ENCODE assay signal across 23 cellular contexts in genomic region chr18:59540819-59541218, GRCh38.
A peak's percentile ranks its signal among the peaks of the same experiment; 100 is the strongest.
DNase-seq lines count a peak whose midpoint lies in the region; ATAC-seq and TF ChIP-seq lines count a peak whose summit lies in the region.
"Had no signal": no experiment of that assay in that cellular context is flagged by ENCODE, and none has a peak within 500 bp of the region (broad histone marks: within the 10 kb centered on the region; RNA-seq: fewer than 3 reads in every experiment).

No MANE protein-coding gene starts in this region.

- no peak for TF ChIP-seq CTCF in MCF 10A (IDR thresholded peaks at IDR 0.05; ENCODE audit: unreplicated experiment)
- no peak for TF ChIP-seq CTCF in mammary epithelial cell (conservative IDR thresholded peaks at IDR 0.05 in 1 of 2, IDR thresholded peaks at IDR 0.05 in 1 of 2; ENCODE audit: extremely low read depth in 1 of 2, insufficient read depth in 1 of 2, low read depth in 1 of 2, low read length in 2 of 2)
- TF ChIP-seq CTCF in GM23338 (conservative IDR thresholded peaks at IDR 0.05; ENCODE audit: low read depth in 2 of 2), result no peak
- TF ChIP-seq CTCF in vagina (IDR thresholded peaks at IDR 0.05), result no peak

- POLR2A ChIA-PET in MCF 10A (lab: Yijun Ruan, JAX), result no interaction called here

- dilution Hi-C loops in mammary epithelial cell (cut with HindIII; ENCODE audit: low sequenced_read_pairs), result no loop called here

- no peaks in the 10 kb centered on the region for H3K36me3 Mint-ChIP-seq in MCF 10A (ENCODE audit: insufficient read depth, unreplicated experiment)
- H3K36me3 Mint-ChIP-seq in GM23338 (ENCODE audit: low read depth), result no peaks in the 10 kb centered on the region
- H3K36me3 Mint-ChIP-seq: activated CD4-positive, alpha-beta memory T cell treated with anti-CD3 and anti-CD28 coated beads for 36 hours; activated naive CD8-positive, alpha-beta T cell treated with anti-CD3 and anti-CD28 coated beads for 36 hours; brain; type B pancreatic cell; WTC11 had no signal

- BruUV-seq in MCF 10A (replicated peaks; lab: Mats Ljungman, UMichigan), result no TSS peak
- no TSS peak for BruUV-seq in mammary epithelial cell (replicated peaks; lab: Mats Ljungman, UMichigan)

- CTCF ChIA-PET in MCF 10A (lab: Yijun Ruan, JAX) (interaction anchor here (0.6 kb wide), 1 partner anchor 61 kb away, joined by 3 read pairs; no protein-coding TSS in a partner anchor), mammary epithelial cell (lab: Charles Lee; ENCODE audit: low non-redundant PET) (no interaction called here)

- peaks cover 3% of the 10 kb centered on the region; the same call in 1 of the 2 replicates for H3K9me2 ChIP-seq in GM23338 (ENCODE audit: insufficient read depth)

- TF ChIP-seq POLR2A in vagina (IDR thresholded peaks at IDR 0.05), result no peak

- H3K27me3 ChIP-seq in mammary epithelial cell (ENCODE audit: insufficient read depth, low read length), result no peaks in the 10 kb centered on the region
- H3K27me3 ChIP-seq in GM23338 (ENCODE audit: insufficient read depth), result no peaks in the 10 kb centered on the region
- no peaks in the 10 kb centered on the region for H3K27me3 ChIP-seq in vagina
- H3K27me3 ChIP-seq: MG63 had no signal

- no peaks in the 10 kb centered on the region for H3K9me3 ChIP-seq in mammary epithelial cell (replicated peaks; ENCODE audit: insufficient read depth, low read length)
- H3K9me3 ChIP-seq in vagina, result no peaks in the 10 kb centered on the region
- H3K9me3 ChIP-seq: A549, MG63 had no signal

- in situ Hi-C loops in mammary epithelial cell (cut with MboI; ENCODE audit: low sequenced_read_pairs in 2 of 2), result no loop called here

- H3K36me3 ChIP-seq in mammary epithelial cell (ENCODE audit: insufficient read depth, low read length) (no peaks in the 10 kb centered on the region), GM23338 (ENCODE audit: insufficient read depth) (no peaks in the 10 kb centered on the region), vagina (no peaks in the 10 kb centered on the region)
- H3K36me3 ChIP-seq: MG63 had no signal

- H4K20me1 ChIP-seq in mammary epithelial cell (ENCODE audit: insufficient read depth, low read length) (no peaks in the 10 kb centered on the region), GM23338 (replicated peaks; ENCODE audit: insufficient read depth) (no peaks in the 10 kb centered on the region)

- H3F3A ChIP-seq in GM23338 (replicated peaks; ENCODE audit: low read depth), result no peaks in the 10 kb centered on the region

- intact Hi-C loops in MCF 10A (cut with micrococcal nuclease) (no loop called here), mammary epithelial cell (cut with micrococcal nuclease) (no loop called here), vagina (cut with DNase I) (no loop called here)

- H2AFZ ChIP-seq in mammary epithelial cell (ENCODE audit: low read depth, low read length), result no peak overlapping the region
- H2AFZ ChIP-seq in GM23338, result no peak overlapping the region

- H3K4me2 ChIP-seq in mammary epithelial cell (ENCODE audit: insufficient read depth, low read depth, low read length) (no peak overlapping the region), GM23338 (no peak overlapping the region)
- H3K4me2 ChIP-seq: A549 had no signal

- no peak for ATAC-seq in GM23338
- ATAC-seq: A549; HCT116; stimulated activated naive CD8-positive, alpha-beta T cell treated with anti-CD3 and anti-CD28 coated beads, Interleukin-15, amount 100 ng/mL, for 72 hours; WTC11 had no signal

- H3K4me3 ChIP-seq in mammary epithelial cell (replicated peaks in 1 of 3; ENCODE audit: insufficient read depth in 1 of 3, low read depth in 2 of 3, low read length in 3 of 3), result no peak overlapping the region
- H3K4me3 ChIP-seq in GM23338, result no peak overlapping the region
- no peak overlapping the region for H3K4me3 ChIP-seq in vagina
- H3K4me3 ChIP-seq: A549, MG63 had no signal

- H3K27ac Mint-ChIP-seq in MCF 10A (ENCODE audit: low read depth, unreplicated experiment) (peak overlapping the region; percentile 55), GM23338 (no peak overlapping the region)
- H3K27ac Mint-ChIP-seq: activated CD4-positive, alpha-beta memory T cell treated with anti-CD3 and anti-CD28 coated beads for 36 hours; activated naive CD8-positive, alpha-beta T cell treated with anti-CD3 and anti-CD28 coated beads for 36 hours; stimulated activated naive CD8-positive, alpha-beta T cell treated with anti-CD3 and anti-CD28 coated beads, Interleukin-15, amount 100 ng/mL, for 72 hours; type B pancreatic cell; WTC11 had no signal

- H3K27me3 Mint-ChIP-seq in MCF 10A (ENCODE audit: insufficient read depth, unreplicated experiment) (no peaks in the 10 kb centered on the region), GM23338 (ENCODE audit: insufficient read depth, low read depth, poor library complexity) (no peaks in the 10 kb centered on the region)
- H3K27me3 Mint-ChIP-seq: type B pancreatic cell had no signal

- no peak overlapping the region for H3K4me3 Mint-ChIP-seq in MCF 10A (ENCODE audit: unreplicated experiment)
- no peak overlapping the region for H3K4me3 Mint-ChIP-seq in GM23338
- H3K4me3 Mint-ChIP-seq: activated CD4-positive, alpha-beta memory T cell treated with anti-CD3 and anti-CD28 coated beads for 36 hours; activated naive CD8-positive, alpha-beta T cell treated with anti-CD3 and anti-CD28 coated beads for 36 hours; brain; stimulated activated naive CD8-positive, alpha-beta T cell treated with anti-CD3 and anti-CD28 coated beads, Interleukin-15, amount 100 ng/mL, for 72 hours; type B pancreatic cell; WTC11 had no signal

- H3K4me1 Mint-ChIP-seq in MCF 10A (ENCODE audit: insufficient read depth, unreplicated experiment), result peaks cover 8% of the 10 kb centered on the region
- peaks cover 3% of the 10 kb centered on the region; the same call in 2 of the 3 replicates for H3K4me1 Mint-ChIP-seq in GM23338
- H3K4me1 Mint-ChIP-seq: activated naive CD8-positive, alpha-beta T cell treated with anti-CD3 and anti-CD28 coated beads for 36 hours; brain; stimulated activated naive CD8-positive, alpha-beta T cell treated with anti-CD3 and anti-CD28 coated beads, Interleukin-15, amount 100 ng/mL, for 72 hours had no signal

- 58% methylated on average over 2 of the region's 2 CpGs for WGBS in mammary epithelial cell (ENCODE audit: low coverage, missing lambda C conversion rate)

- peak; percentile 24 for DNase-seq in MCF 10A (ENCODE audit: unreplicated experiment)
- DNase-seq in mammary epithelial cell, result no peak
- peak; percentile 43 for DNase-seq in brain pericyte (ENCODE audit: low read depth, low spot score)
- peak; percentile 36 for DNase-seq in hepatic stellate cell (ENCODE audit: low spot score)
- DNase-seq in GM23338 (ENCODE audit: low spot score), result no peak
- DNase-seq in vagina (ENCODE audit: extremely low spot score in 2 of 2), result no peak
- no peak for DNase-seq in hippocampal formation (lab: John Stamatoyannopoulos, UW)
- no peak for DNase-seq in cerebellum (ENCODE audit: low spot score)
- DNase-seq: activated CD4-positive, alpha-beta memory T cell treated with anti-CD3 and anti-CD28 coated beads for 36 hours; activated naive CD8-positive, alpha-beta T cell treated with anti-CD3 and anti-CD28 coated beads for 36 hours; C1 segment of cervical spinal cord; MG63; NCI-H2081 treated with DMSO at 0.1 percent for 48 hours; NCI-H524; retina; stimulated activated CD4-positive, alpha-beta T cell treated with anti-CD3 and anti-CD28 coated beads, Interleukin-12 subunit alpha, Interleukin-12 subunit beta, amount 100 ng/mL, for 4 hours; stimulated activated naive CD8-positive, alpha-beta T cell treated with anti-CD3 and anti-CD28 coated beads, Interleukin-15, amount 100 ng/mL, for 72 hours; T1000 had no signal

- H3K4me1 ChIP-seq in mammary epithelial cell (ENCODE audit: insufficient read depth, low read length) (no peaks in the 10 kb centered on the region), GM23338 (ENCODE audit: insufficient read depth) (no peaks in the 10 kb centered on the region), vagina (no peaks in the 10 kb centered on the region)
- H3K4me1 ChIP-seq: A549 had no signal

- H3K79me2 ChIP-seq in mammary epithelial cell (ENCODE audit: insufficient read depth, low read length) (no peaks in the 10 kb centered on the region), GM23338 (replicated peaks; ENCODE audit: insufficient read depth) (no peaks in the 10 kb centered on the region)

- H3K9ac ChIP-seq in mammary epithelial cell (ENCODE audit: insufficient read depth, low read length), result no peak overlapping the region

- no peak overlapping the region for H3K27ac ChIP-seq in mammary epithelial cell (ENCODE audit: insufficient read depth, low read depth, low read length)
- H3K27ac ChIP-seq in GM23338 (ENCODE audit: low read depth), result no peak overlapping the region
- no peak overlapping the region for H3K27ac ChIP-seq in vagina
- H3K27ac ChIP-seq: A549 had no signal

- H3K9me3 Mint-ChIP-seq in MCF 10A (ENCODE audit: unreplicated experiment) (no peaks in the 10 kb centered on the region), GM23338 (no peaks in the 10 kb centered on the region)
- H3K9me3 Mint-ChIP-seq: activated CD4-positive, alpha-beta memory T cell treated with anti-CD3 and anti-CD28 coated beads for 36 hours; activated naive CD8-positive, alpha-beta T cell treated with anti-CD3 and anti-CD28 coated beads for 36 hours; stimulated activated naive CD8-positive, alpha-beta T cell treated with anti-CD3 and anti-CD28 coated beads, Interleukin-15, amount 100 ng/mL, for 72 hours; WTC11 had no signal

TF ChIP-seq in GM23338, 12 proteins besides CTCF, POLR2A, EP300 and RAD21 (continues in another document):
- no peak for TF ChIP-seq STAT1 (IDR thresholded peaks at IDR 0.05; ENCODE audit: unreplicated experiment)
- TF ChIP-seq EZH2 (IDR thresholded peaks at IDR 0.05; ENCODE audit: low read depth, unreplicated experiment), result no peak
- TF ChIP-seq JUNB (IDR thresholded peaks at IDR 0.05; ENCODE audit: unreplicated experiment), result no peak

Comparison
In these comparisons a context has a peak if more than half of its experiments do, and no peak if none do; other contexts are left out.
1. DNase-seq: peak in MCF 10A (single experiment), brain pericyte (single experiment) and hepatic stellate cell (single experiment); none in mammary epithelial cell (single experiment), GM23338 (single experiment), vagina (0 of 2), hippocampal formation (0 of 2) and cerebellum (single experiment).